21 cellular contexts compared by ENCODE assay signal in genomic region chr1:58855351-58856165, GRCh38.
DNase-seq lines count a peak whose midpoint lies in the region; ATAC-seq, FAIRE-seq and TF ChIP-seq lines count a peak whose summit lies in the region.
"Had no signal": no experiment of that assay in that cellular context is flagged by ENCODE, and none has a peak within 500 bp of the region (broad histone marks: within the 10 kb centered on the region; RNA-seq: fewer than 3 reads in every experiment).

No MANE protein-coding gene starts in this region.

- dilution Hi-C loops in endothelial cell of umbilical vein (cut with MboI; ENCODE audit: extremely low pct_ligation_motif_present, low sequenced_read_pairs) = no loop called here

- POLR2A ChIA-PET in endothelial cell of umbilical vein (lab: Charles Lee) = interaction anchor here (1.0 to 1.2 kb wide), 2 partner anchors 28 to 72 kb away, joined by 3 to 5 read pairs; partner anchors contain the start of gene JUN

- TF ChIP-seq CTCF in left ventricle myocardium inferior (IDR thresholded peaks at IDR 0.05; ENCODE audit: borderline replicate concordance) (no peak), right atrium auricular region (IDR thresholded peaks at IDR 0.05) (no peak), endothelial cell of umbilical vein (IDR thresholded peaks at IDR 0.05; ENCODE audit: extremely low read depth in 1 of 2, insufficient read depth in 1 of 2, low read depth in 1 of 2, low read length in 2 of 2) (no peak), upper lobe of right lung (IDR thresholded peaks at IDR 0.05) (no peak), gastroesophageal sphincter (IDR thresholded peaks at IDR 0.05) (no peak)

- H3K9me3 ChIP-seq in left ventricle myocardium inferior (replicated peaks) (no peaks in the 10 kb centered on the region), right atrium auricular region (no peaks in the 10 kb centered on the region), endothelial cell of umbilical vein (replicated peaks; ENCODE audit: control insufficient read depth, insufficient read depth, low read length) (no peaks in the 10 kb centered on the region), upper lobe of right lung (no peaks in the 10 kb centered on the region), gastroesophageal sphincter (no peaks in the 10 kb centered on the region)
- H3K9me3 ChIP-seq: neutrophil had no signal

- no peak overlapping the region for H3K4me3 ChIP-seq in left ventricle myocardium inferior
- no peak overlapping the region for H3K4me3 ChIP-seq in right atrium auricular region
- H3K4me3 ChIP-seq in endothelial cell of umbilical vein (replicated peaks in 1 of 3; ENCODE audit: insufficient read depth in 1 of 3, low read depth in 1 of 3, low read length in 3 of 3) = no peak overlapping the region
- no peak overlapping the region for H3K4me3 ChIP-seq in upper lobe of right lung
- no peak overlapping the region for H3K4me3 ChIP-seq in gastroesophageal sphincter
- H3K4me3 ChIP-seq: dorsolateral prefrontal cortex, GM12878, skin epidermis had no signal

- BruUV-seq in endothelial cell of umbilical vein (replicated peaks; lab: Mats Ljungman, UMichigan) = TSS peak; percentile 79

- H3K9me1 ChIP-seq in endothelial cell of umbilical vein (replicated peaks; ENCODE audit: control insufficient read depth, extremely low read depth, insufficient read depth, low read length) = no peaks in the 10 kb centered on the region

- intact Hi-C loops in left ventricle myocardium inferior (cut with micrococcal nuclease) = no loop called here
- intact Hi-C loops in endothelial cell of umbilical vein (cut with micrococcal nuclease) = loop anchor here (1.0 kb wide), 3 partner anchors 28 to 71 kb away; partner anchors contain the start of gene JUN
- intact Hi-C loops in upper lobe of right lung (cut with DNase I) = no loop called here

- ATAC-seq in upper lobe of right lung (peak; percentile 14), HG03025 (IDR thresholded peaks at IDR 0.05; ENCODE audit: low FRiP score, unreplicated experiment) (no peak), GM19351 (IDR thresholded peaks at IDR 0.05; ENCODE audit: unreplicated experiment) (no peak), gastroesophageal sphincter (no peak)
- ATAC-seq: stimulated activated effector memory CD8-positive, alpha-beta T cell treated with anti-CD3 and anti-CD28 coated beads, Interleukin-12 subunit alpha, Interleukin-12 subunit beta, amount 100 ng/mL, for 72 hours; WTC11 had no signal

- no peaks in the 10 kb centered on the region for H3K79me2 ChIP-seq in endothelial cell of umbilical vein (ENCODE audit: control insufficient read depth, insufficient read depth, low read length)

- H3K27ac ChIP-seq in left ventricle myocardium inferior (replicated peaks) (peak overlapping the region; percentile 49), right atrium auricular region (no peak overlapping the region), endothelial cell of umbilical vein (ENCODE audit: insufficient read depth, low read depth, low read length) (peak overlapping the region; percentile 76), upper lobe of right lung (peak overlapping the region; percentile 33), gastroesophageal sphincter (peak overlapping the region in 1 of 4 donors; percentile 25)

- H3K4me1 ChIP-seq in left ventricle myocardium inferior (peaks cover 7% of the 10 kb centered on the region), right atrium auricular region (no peaks in the 10 kb centered on the region), endothelial cell of umbilical vein (ENCODE audit: control insufficient read depth, extremely low read depth, insufficient read depth, low read length) (peaks cover 31% of the 10 kb centered on the region), upper lobe of right lung (peaks cover 10% of the 10 kb centered on the region), gastroesophageal sphincter (peaks cover 0 to 5% (median 0%) of the 10 kb centered on the region in 3 donors)

- H3K27me3 ChIP-seq in left ventricle myocardium inferior (ENCODE audit: low read depth) (no peaks in the 10 kb centered on the region), right atrium auricular region (no peaks in the 10 kb centered on the region), endothelial cell of umbilical vein (ENCODE audit: control insufficient read depth in 2 of 2, insufficient read depth in 2 of 2, low read length in 2 of 2) (no peaks in the 10 kb centered on the region), upper lobe of right lung (no peaks in the 10 kb centered on the region), gastroesophageal sphincter (no peaks in the 10 kb centered on the region)
- H3K27me3 ChIP-seq: dorsolateral prefrontal cortex, neutrophil had no signal

- WGBS in gastroesophageal sphincter (ENCODE audit: low coverage in 1 of 2), 2 donors = 34 to 57% methylated on average over 8 to 9 of the region's 9 CpGs

- CTCF ChIA-PET in endothelial cell of umbilical vein (lab: Charles Lee) = interaction anchor here (0.9 to 4.7 kb wide), 10 partner anchors 14 to 904 kb away, joined by 3 to 21 read pairs (median 4); no protein-coding TSS in a partner anchor

- no peak for DNase-seq in left ventricle myocardium inferior
- no peak for DNase-seq in right atrium auricular region (ENCODE audit: low spot score)
- DNase-seq in endothelial cell of umbilical vein (ENCODE audit: low read depth, low spot score) = peak; percentile 96
- DNase-seq in lung microvascular endothelial cell (ENCODE audit: low read depth in 2 of 2) = peak; percentile 93 to 98
- no peak for DNase-seq in upper lobe of right lung
- DNase-seq: activated CD8-positive, alpha-beta memory T cell treated with anti-CD3 and anti-CD28 coated beads for 24 hours; amygdala; COR-L47; dorsolateral prefrontal cortex; NCI-H2081 treated with DMSO at 0.1 percent for 48 hours; NCI-H82; RPMI8226 had no signal

- H3K4me2 ChIP-seq in endothelial cell of umbilical vein (ENCODE audit: insufficient read depth, low read length) = peak overlapping the region; percentile 60

- peak; percentile 98 for FAIRE-seq in endothelial cell of umbilical vein (lab: Jason Lieb, UNC)
- FAIRE-seq: H54 had no signal

- H2AFZ ChIP-seq in endothelial cell of umbilical vein (ENCODE audit: low read depth, low read length) = no peak overlapping the region

- no peak for TF ChIP-seq POLR2A in endothelial cell of umbilical vein (IDR thresholded peaks at IDR 0.05; ENCODE audit: low read depth, low read length)
- TF ChIP-seq POLR2A in gastroesophageal sphincter (IDR thresholded peaks at IDR 0.05) = no peak

- no peaks in the 10 kb centered on the region for H4K20me1 ChIP-seq in endothelial cell of umbilical vein (replicated peaks; ENCODE audit: control insufficient read depth, extremely low read depth, insufficient read depth, low read length)

- H3K36me3 ChIP-seq in left ventricle myocardium inferior = no peaks in the 10 kb centered on the region
- H3K36me3 ChIP-seq in right atrium auricular region = no peaks in the 10 kb centered on the region
- H3K36me3 ChIP-seq in endothelial cell of umbilical vein (ENCODE audit: control insufficient read depth in 2 of 2, extremely low read depth in 1 of 2, insufficient read depth in 2 of 2, low read length in 2 of 2) = no peaks in the 10 kb centered on the region
- no peaks in the 10 kb centered on the region for H3K36me3 ChIP-seq in upper lobe of right lung
- H3K36me3 ChIP-seq in gastroesophageal sphincter = no peaks in the 10 kb centered on the region
- H3K36me3 ChIP-seq: neutrophil had no signal

- peak overlapping the region; percentile 75 for H3K9ac ChIP-seq in endothelial cell of umbilical vein (replicated peaks; ENCODE audit: extremely low read depth, insufficient read depth, low read length)

- TF ChIP-seq EP300 in gastroesophageal sphincter (IDR thresholded peaks at IDR 0.05) = no peak

TF ChIP-seq in endothelial cell of umbilical vein, 7 proteins besides CTCF, POLR2A, EP300 and RAD21:
- peak; percentile 92 for TF ChIP-seq GATA2 (IDR thresholded peaks at IDR 0.05; ENCODE audit: insufficient read depth, insufficient read length, low read depth, low read length)
- peak; percentile 84 for TF ChIP-seq POLR2AphosphoS5 (IDR thresholded peaks at IDR 0.05; ENCODE audit: insufficient read depth, low read depth, low read length)
- no peak for TF ChIP-seq EZH2 (IDR thresholded peaks at IDR 0.05; ENCODE audit: borderline replicate concordance, low read depth, low read length, severe bottlenecking)
- peak; percentile 77 for TF ChIP-seq FOS (IDR thresholded peaks at IDR 0.05; ENCODE audit: borderline replicate concordance, insufficient read depth, low read length)
- TF ChIP-seq JUN (IDR thresholded peaks at IDR 0.05; ENCODE audit: borderline replicate concordance, insufficient read depth, insufficient read length, low read depth) = peak; percentile 38
- no peak for TF ChIP-seq MAX (IDR thresholded peaks at IDR 0.05; ENCODE audit: insufficient read depth, insufficient read length)
- TF ChIP-seq MYC (IDR thresholded peaks at IDR 0.05; ENCODE audit: low read depth, low read length) = no peak

Comparison
In these comparisons a context has a peak if more than half of its experiments do, and no peak if none do; other contexts are left out.
1. H3K27ac ChIP-seq: peak in left ventricle myocardium inferior (single experiment), endothelial cell of umbilical vein (single experiment) and upper lobe of right lung (single experiment); none in right atrium auricular region (0 of 2).
2. DNase-seq: peak in endothelial cell of umbilical vein (single experiment) and lung microvascular endothelial cell (2 of 2); none in left ventricle myocardium inferior (single experiment), right atrium auricular region (single experiment) and upper lobe of right lung (single experiment).